18 cellular contexts compared by ENCODE assay signal in the genomic region with DNA sequence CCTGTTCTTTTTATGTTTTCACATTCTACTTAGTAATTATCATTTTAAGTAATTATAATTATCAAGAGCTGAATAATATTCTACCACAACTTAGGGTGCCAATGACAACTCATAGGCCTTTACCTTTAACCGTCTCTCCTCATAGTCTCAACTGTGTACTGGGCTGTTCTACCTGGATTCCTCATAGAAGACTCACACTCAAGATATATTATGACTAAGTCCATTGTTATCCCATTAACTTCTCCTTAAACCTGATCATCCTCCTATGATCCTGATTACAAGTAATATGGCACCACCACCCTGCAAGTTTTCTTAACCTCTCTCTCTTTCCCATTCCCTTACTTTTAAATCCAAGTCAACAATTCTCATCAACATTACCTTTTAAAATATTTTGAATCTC.
"Had no signal": no experiment of that assay in that cellular context is flagged by ENCODE, and none has a peak within 500 bp of the region (broad histone marks: within the 10 kb centered on the region; RNA-seq: fewer than 3 reads in every experiment).

No MANE protein-coding gene starts in this region.

- DNase-seq: activated CD4-positive, alpha-beta memory T cell treated with anti-CD3 and anti-CD28 coated beads for 36 hours; activated CD4-positive, alpha-beta T cell treated with anti-CD3 and anti-CD28 coated beads for 48 hours; activated effector memory CD4-positive, alpha-beta T cell treated with anti-CD3 and anti-CD28 coated beads, Interleukin-2, amount 50 U/mL, for 16 hours; activated naive CD4-positive, alpha-beta T cell treated with anti-CD3 and anti-CD28 coated beads, Interleukin-2, amount 50 U/mL, for 16 hours; activated naive CD8-positive, alpha-beta T cell treated with anti-CD3 and anti-CD28 coated beads, Interleukin-2, amount 50 U/mL, for 24 hours; body of pancreas; caudate nucleus; effector CD8-positive, alpha-beta T cell; hippocampal formation; left colon; mesenchymal stem cell; right lobe of liver; stimulated activated CD4-positive, alpha-beta T cell treated with anti-CD3 and anti-CD28 coated beads, Interleukin-1b, Interleukin-23, amount 100 ng/mL, for 48 hours; thyroid gland; upper lobe of right lung had no signal

- H3K27me3 ChIP-seq: body of pancreas, right lobe of liver, thyroid gland, upper lobe of right lung had no signal

- H3K4me1 ChIP-seq: body of pancreas, parathyroid adenoma, right lobe of liver had no signal

- H3K27ac ChIP-seq: body of pancreas, parathyroid adenoma, right lobe of liver, skin epidermis, thyroid gland, upper lobe of right lung had no signal

- ATAC-seq: activated naive CD8-positive, alpha-beta T cell treated with anti-CD3 and anti-CD28 coated beads, Interleukin-2, amount 50 U/mL, for 24 hours; body of pancreas; esophagus mucosa; left colon; right lobe of liver; upper lobe of right lung had no signal
